In genomic region chr3:147383617-147384016, GRCh38 we compare ENCODE assay signal across 3 cellular contexts.
TF ChIP-seq lines count a peak whose summit lies in the region.

No MANE protein-coding gene starts in this region.

TF ChIP-seq in A549, 52 proteins besides CTCF, POLR2A, EP300 and RAD21:
- no peak for TF ChIP-seq JUN (IDR thresholded peaks at IDR 0.05)
- TF ChIP-seq SMC3 (IDR thresholded peaks at IDR 0.05), result no peak
- TF ChIP-seq HOXB13 (CRISPR knock-in tag; IDR thresholded peaks at IDR 0.05; ENCODE audit: low read depth), result no peak
- TF ChIP-seq CBX8 (IDR thresholded peaks at IDR 0.05), result no peak
- no peak for TF ChIP-seq RCOR1 (IDR thresholded peaks at IDR 0.05; ENCODE audit: low read depth, low read length)
- no peak for TF ChIP-seq CBX2 (IDR thresholded peaks at IDR 0.05; ENCODE audit: borderline replicate concordance, low read depth)
- no peak for TF ChIP-seq JUNB (IDR thresholded peaks at IDR 0.05)
- no peak for TF ChIP-seq NPAS2 (CRISPR knock-in tag; IDR thresholded peaks at IDR 0.05; ENCODE audit: borderline replicate concordance)
- no peak for TF ChIP-seq FOXS1 (CRISPR knock-in tag; IDR thresholded peaks at IDR 0.05)
- no peak for TF ChIP-seq ELK1 (IDR thresholded peaks at IDR 0.05; ENCODE audit: low read depth, low read length)
- TF ChIP-seq NFE2L2 (conservative IDR thresholded peaks at IDR 0.05; ENCODE audit: low read length), result no peak
- no peak for TF ChIP-seq E2F6 (IDR thresholded peaks at IDR 0.05; ENCODE audit: borderline replicate concordance, low read depth)
- no peak for TF ChIP-seq EHMT2 (IDR thresholded peaks at IDR 0.05; ENCODE audit: low read depth)
- TF ChIP-seq RFX5 (IDR thresholded peaks at IDR 0.05), result no peak
- TF ChIP-seq HOXA7 (CRISPR knock-in tag; IDR thresholded peaks at IDR 0.05), result no peak
- TF ChIP-seq TP53 (CRISPR knock-in tag; IDR thresholded peaks at IDR 0.05), result no peak
TF ChIP-seq in A549: peak in this region for 0.

TF ChIP-seq in endothelial cell of umbilical vein, 7 proteins besides CTCF, POLR2A, EP300 and RAD21:
- TF ChIP-seq FOS (IDR thresholded peaks at IDR 0.05; ENCODE audit: borderline replicate concordance, insufficient read depth, low read length), result no peak
- no peak for TF ChIP-seq EZH2 (IDR thresholded peaks at IDR 0.05; ENCODE audit: borderline replicate concordance, low read depth, low read length, severe bottlenecking)
- TF ChIP-seq GATA2 (IDR thresholded peaks at IDR 0.05; ENCODE audit: insufficient read depth, insufficient read length, low read depth, low read length), result no peak
- no peak for TF ChIP-seq MYC (IDR thresholded peaks at IDR 0.05; ENCODE audit: low read depth, low read length)
- TF ChIP-seq POLR2AphosphoS5 (IDR thresholded peaks at IDR 0.05; ENCODE audit: insufficient read depth, low read depth, low read length), result no peak
- TF ChIP-seq MAX (IDR thresholded peaks at IDR 0.05; ENCODE audit: insufficient read depth, insufficient read length), result no peak
- TF ChIP-seq JUN (IDR thresholded peaks at IDR 0.05; ENCODE audit: borderline replicate concordance, insufficient read depth, insufficient read length, low read depth), result no peak

TF ChIP-seq in GM12891, 5 proteins besides CTCF, POLR2A, EP300 and RAD21:
- no peak for TF ChIP-seq SPI1 (IDR thresholded peaks at IDR 0.05; ENCODE audit: low read depth, low read length)
- no peak for TF ChIP-seq PAX5 (IDR thresholded peaks at IDR 0.05; ENCODE audit: insufficient read depth, low read length, severe bottlenecking)
- no peak for TF ChIP-seq POU2F2 (IDR thresholded peaks at IDR 0.05; ENCODE audit: low read depth, low read length)
- TF ChIP-seq TAF1 (IDR thresholded peaks at IDR 0.05; ENCODE audit: low read depth, low read length), result no peak
